Comparison of ENCODE assay signal across 10 cellular contexts in the genomic region with DNA sequence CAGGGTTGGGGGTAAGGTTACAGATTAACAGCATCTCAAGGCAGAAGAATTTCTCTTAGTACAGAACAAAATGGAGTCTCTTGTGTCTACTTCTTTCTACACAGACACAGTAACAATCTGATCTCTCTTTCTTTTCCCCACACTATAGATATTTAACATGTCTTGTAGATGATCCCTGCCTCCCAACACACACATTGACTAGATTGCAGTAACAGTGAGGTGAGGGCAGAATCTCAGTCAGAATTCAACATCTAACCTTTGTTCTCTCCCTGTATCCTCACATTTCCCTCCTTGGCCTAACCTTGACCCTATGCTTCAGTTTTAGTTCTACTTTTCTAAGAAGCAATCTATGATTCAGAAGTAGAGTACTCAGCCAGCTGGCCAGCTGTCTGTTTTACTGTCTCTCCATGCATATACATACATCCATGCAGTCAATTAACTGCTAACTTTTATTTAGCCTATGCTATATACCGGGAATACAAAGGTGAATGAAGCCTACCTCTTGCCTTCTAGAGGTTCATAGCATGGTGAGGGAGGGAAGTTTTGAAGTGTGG. TPM values are rescaled to one million over a fixed set of nuclear protein-coding genes. Genes with fewer than 3 reads are reported as not detected.
DNase-seq lines count a peak whose midpoint lies in the region; ATAC-seq and TF ChIP-seq lines count a peak whose summit lies in the region.
"Had no signal": no experiment of that assay in that cellular context is flagged by ENCODE, and none has a peak within 500 bp of the region (broad histone marks: within the 10 kb centered on the region; RNA-seq: fewer than 3 reads in every experiment).

No MANE protein-coding gene starts in this region.

- no peaks in the 10 kb centered on the region for H3F3A ChIP-seq in OCI-LY1 (ENCODE audit: insufficient read depth, low read length)

- no peak overlapping the region for H3K4me3 ChIP-seq in OCI-LY1 (ENCODE audit: low read depth, low read length, poor library complexity, severe bottlenecking)
- no peak overlapping the region for H3K4me3 ChIP-seq in SJCRH30
- H3K4me3 ChIP-seq: skin epidermis had no signal

- ATAC-seq in activated T-cell treated with anti-CD3 and anti-CD28 coated beads, Interleukin-2, amount 50 U/mL, for 72 hours (replicated peaks in 1 of 2), result no peak
- ATAC-seq in activated T-cell treated with anti-CD3 and anti-CD28 coated beads, Interleukin-2, amount 50 U/mL, for 4 hours, result no peak
- ATAC-seq in HG02642 (IDR thresholded peaks at IDR 0.05; ENCODE audit: poor library complexity, unreplicated experiment), result peak; percentile 69

- H3K79me2 ChIP-seq in OCI-LY1 (ENCODE audit: insufficient read depth, low read length), result peaks cover 31% of the 10 kb centered on the region

- peak overlapping the region; percentile 14; the same call in 1 of the 2 replicates for H3K4me2 ChIP-seq in OCI-LY1 (ENCODE audit: low read length)

- no peaks in the 10 kb centered on the region for H3K9me2 ChIP-seq in OCI-LY1 (ENCODE audit: low read depth, low read length)

- no peak for DNase-seq in activated T-cell treated with anti-CD3 and anti-CD28 coated beads, Interleukin-2, amount 50 U/mL, for 72 hours
- DNase-seq in activated T-cell treated with anti-CD3 and anti-CD28 coated beads, Interleukin-2, amount 50 U/mL, for 4 hours, result no peak
- no peak for DNase-seq in type B pancreatic cell (ENCODE audit: extremely low spot score, unreplicated experiment)
- DNase-seq in SJCRH30, result no peak
- no peak for DNase-seq in activated T-cell treated with anti-CD3 and anti-CD28 coated beads, Interleukin-2, amount 50 U/mL, for 48 hours
- DNase-seq in activated T-cell treated with anti-CD3 and anti-CD28 coated beads for 4 hours, result no peak
- DNase-seq: hippocampal formation had no signal

- peak overlapping the region; percentile 17 for H3K27ac Mint-ChIP-seq in activated T-cell treated with anti-CD3 and anti-CD28 coated beads, Interleukin-2, amount 50 U/mL, for 72 hours
- peak overlapping the region; percentile 6 for H3K27ac Mint-ChIP-seq in type B pancreatic cell

- peaks cover 53% of the 10 kb centered on the region for H3K4me1 Mint-ChIP-seq in activated T-cell treated with anti-CD3 and anti-CD28 coated beads, Interleukin-2, amount 50 U/mL, for 72 hours (ENCODE audit: low read depth)
- H3K4me1 Mint-ChIP-seq in activated T-cell treated with anti-CD3 and anti-CD28 coated beads, Interleukin-2, amount 50 U/mL, for 4 hours (ENCODE audit: low read depth), result peaks cover 42% of the 10 kb centered on the region
- peaks cover 45% of the 10 kb centered on the region for H3K4me1 Mint-ChIP-seq in type B pancreatic cell (ENCODE audit: unreplicated experiment)

- H3K4me1 ChIP-seq in OCI-LY1 (ENCODE audit: insufficient read depth, low read length, severe bottlenecking), result peaks cover 76% of the 10 kb centered on the region
- peaks cover 9% of the 10 kb centered on the region for H3K4me1 ChIP-seq in SJCRH30

- H3K4me3 Mint-ChIP-seq in activated T-cell treated with anti-CD3 and anti-CD28 coated beads, Interleukin-2, amount 50 U/mL, for 72 hours, result peak overlapping the region in 1 of 2 donors; percentile 29
- no peak overlapping the region for H3K4me3 Mint-ChIP-seq in activated T-cell treated with anti-CD3 and anti-CD28 coated beads, Interleukin-2, amount 50 U/mL, for 4 hours
- H3K4me3 Mint-ChIP-seq in type B pancreatic cell, result peak overlapping the region; percentile 9

- H3K36me3 Mint-ChIP-seq in activated T-cell treated with anti-CD3 and anti-CD28 coated beads, Interleukin-2, amount 50 U/mL, for 72 hours (ENCODE audit: insufficient read depth in 2 of 2), result peaks cover 2 to 3% of the 10 kb centered on the region in 2 donors
- H3K36me3 Mint-ChIP-seq in activated T-cell treated with anti-CD3 and anti-CD28 coated beads, Interleukin-2, amount 50 U/mL, for 4 hours (ENCODE audit: insufficient read depth), result peaks cover 4% of the 10 kb centered on the region
- peaks cover 39% of the 10 kb centered on the region for H3K36me3 Mint-ChIP-seq in type B pancreatic cell

- H3K27me3 Mint-ChIP-seq in activated T-cell treated with anti-CD3 and anti-CD28 coated beads, Interleukin-2, amount 50 U/mL, for 72 hours (ENCODE audit: low read depth), result no peaks in the 10 kb centered on the region
- H3K27me3 Mint-ChIP-seq in activated T-cell treated with anti-CD3 and anti-CD28 coated beads, Interleukin-2, amount 50 U/mL, for 4 hours (ENCODE audit: low read depth), result no peaks in the 10 kb centered on the region
- H3K27me3 Mint-ChIP-seq in type B pancreatic cell, result no peaks in the 10 kb centered on the region

- no peak overlapping the region for H3K9ac ChIP-seq in OCI-LY1 (ENCODE audit: low read length)

- H3K27ac ChIP-seq in OCI-LY1 (ENCODE audit: low read depth, low read length, poor library complexity, severe bottlenecking) (peak overlapping the region; percentile 58), SJCRH30 (no peak overlapping the region)
- H3K27ac ChIP-seq: skin epidermis had no signal

- no peak overlapping the region for H2AFZ ChIP-seq in OCI-LY1 (ENCODE audit: low read length)

- no peaks in the 10 kb centered on the region for H4K20me1 ChIP-seq in OCI-LY1 (ENCODE audit: insufficient read depth, low read length)

- peaks cover 4% of the 10 kb centered on the region; the same call in 1 of the 2 replicates for H3K36me3 ChIP-seq in OCI-LY1 (ENCODE audit: insufficient read depth, low read length)
- no peaks in the 10 kb centered on the region for H3K36me3 ChIP-seq in SJCRH30

- H3K27me3 ChIP-seq in OCI-LY1 (ENCODE audit: insufficient read depth, low read length) (no peaks in the 10 kb centered on the region), SJCRH30 (no peaks in the 10 kb centered on the region)

- H3K9me3 ChIP-seq in OCI-LY1 (ENCODE audit: low read length), result no peaks in the 10 kb centered on the region
- H3K9me3 ChIP-seq in SJCRH30 (replicated peaks), result no peaks in the 10 kb centered on the region

- TF ChIP-seq CTCF in OCI-LY1 (IDR thresholded peaks at IDR 0.05; ENCODE audit: low read length), result no peak
- TF ChIP-seq CTCF in type B pancreatic cell (conservative IDR thresholded peaks at IDR 0.05), result no peak

- no peaks in the 10 kb centered on the region for H3K9me3 Mint-ChIP-seq in activated T-cell treated with anti-CD3 and anti-CD28 coated beads, Interleukin-2, amount 50 U/mL, for 72 hours
- H3K9me3 Mint-ChIP-seq in activated T-cell treated with anti-CD3 and anti-CD28 coated beads, Interleukin-2, amount 50 U/mL, for 4 hours, result no peaks in the 10 kb centered on the region
- H3K9me3 Mint-ChIP-seq in type B pancreatic cell, result peaks cover 5% of the 10 kb centered on the region

RNA-seq across cellular contexts. Expression of gene DNAJC15, which starts 18.1 kb away (rescaled TPM):
- total RNA-seq in activated T-cell treated with anti-CD3 and anti-CD28 coated beads, Interleukin-2, amount 50 U/mL, for 72 hours, result 10 to 100 TPM; 20.2 to 23.5 TPM
- 10 to 100 TPM in 2 of 3 donors, 1 to 10 TPM in 1; 5.7 to 16.0 (median 14.2) TPM for total RNA-seq in activated T-cell treated with anti-CD3 and anti-CD28 coated beads, Interleukin-2, amount 50 U/mL, for 4 hours
- total RNA-seq in type B pancreatic cell (ENCODE audit: low replicate concordance), result 19.7 and 23.8 TPM in 2 replicates
- 10.1 and 11.2 TPM in 2 replicates for total RNA-seq in SJCRH30 (2014; rRNA removed; shearing (Covaris generic))

RNA-seq across cellular contexts. Expression of gene EPSTI1, which starts 49.4 kb away (rescaled TPM):
- total RNA-seq in activated T-cell treated with anti-CD3 and anti-CD28 coated beads, Interleukin-2, amount 50 U/mL, for 72 hours, result 10 to 100 TPM; 18.6 to 48.8 TPM
- 10 to 100 TPM in 2 of 3 donors, 1 to 10 TPM in 1; 8.9 to 18.1 (median 10.2) TPM for total RNA-seq in activated T-cell treated with anti-CD3 and anti-CD28 coated beads, Interleukin-2, amount 50 U/mL, for 4 hours
- 7.9 and 15.7 TPM in 2 replicates for total RNA-seq in type B pancreatic cell (ENCODE audit: low replicate concordance)
- 0.03 and 1.1 TPM in 2 replicates for total RNA-seq in SJCRH30 (2014; rRNA removed; shearing (Covaris generic))
